ENCODE assay signal across 9 cellular contexts in genomic region chr12:1204581-1205121, GRCh38.
DNase-seq lines count a peak whose midpoint lies in the region; ATAC-seq and TF ChIP-seq lines count a peak whose summit lies in the region.
"Had no signal": no experiment of that assay in that cellular context is flagged by ENCODE, and none has a peak within 500 bp of the region (broad histone marks: within the 10 kb centered on the region; RNA-seq: fewer than 3 reads in every experiment).

No MANE protein-coding gene starts in this region.

- H3K4me2 ChIP-seq in DOHH2 (ENCODE audit: low read length) (peak overlapping the region; percentile 100), PC-9 (no peak overlapping the region)

- POLR2A ChIA-PET in PC-9 (lab: Charles Lee; ENCODE audit: unreplicated experiment) = interaction anchor here (0.6 to 0.7 kb wide), 2 partner anchors 17 to 99 kb away, joined by 3 to 5 read pairs; no protein-coding TSS in a partner anchor

- no TSS peak for BruUV-seq in PC-9 (replicated peaks; lab: Mats Ljungman, UMichigan)

- H3K9ac ChIP-seq in HUES6 (ENCODE audit: low read length) = no peak overlapping the region
- no peak overlapping the region for H3K9ac ChIP-seq in rectal smooth muscle tissue (ENCODE audit: low read length)

- no peaks in the 10 kb centered on the region for H3K27me3 ChIP-seq in DOHH2 (ENCODE audit: control insufficient read depth, low read length)
- no peaks in the 10 kb centered on the region for H3K27me3 ChIP-seq in HUES6 (ENCODE audit: control insufficient read depth, insufficient read depth, low read length)
- no peaks in the 10 kb centered on the region for H3K27me3 ChIP-seq in rectal smooth muscle tissue (ENCODE audit: control insufficient read depth, insufficient read depth, low read length)
- no peaks in the 10 kb centered on the region for H3K27me3 ChIP-seq in PC-9 (ENCODE audit: insufficient read depth, low read depth)
- H3K27me3 ChIP-seq: neutrophil had no signal

- H3K4me1 ChIP-seq in DOHH2 (ENCODE audit: control insufficient read depth, low read length) (peaks cover 68% of the 10 kb centered on the region), HUES6 (ENCODE audit: control insufficient read depth, insufficient read depth, low read length) (peaks cover 21% of the 10 kb centered on the region), rectal smooth muscle tissue (ENCODE audit: control insufficient read depth, insufficient read depth, low read length) (peaks cover 20% of the 10 kb centered on the region), PC-9 (replicated peaks; ENCODE audit: insufficient read depth) (no peaks in the 10 kb centered on the region)

- H3K9me2 ChIP-seq in DOHH2 (replicated peaks; ENCODE audit: control insufficient read depth, low read length) (no peaks in the 10 kb centered on the region), PC-9 (ENCODE audit: insufficient read depth) (no peaks in the 10 kb centered on the region)

- H2AFZ ChIP-seq in PC-9 = no peak overlapping the region

- no peaks in the 10 kb centered on the region for H4K20me1 ChIP-seq in DOHH2 (ENCODE audit: control insufficient read depth, insufficient read depth, low read depth, low read length)
- 0 out of 2 replicates have a peak, but pooled peaks cover 3% of the 10 kb centered on the region for H4K20me1 ChIP-seq in PC-9 (ENCODE audit: insufficient read depth)

- peak overlapping the region; percentile 80 for H3K4me3 ChIP-seq in DOHH2 (ENCODE audit: low read length)
- H3K4me3 ChIP-seq in HUES6 (ENCODE audit: low read depth, low read length) = peak overlapping the region; percentile 31
- peak overlapping the region; percentile 25 for H3K4me3 ChIP-seq in rectal smooth muscle tissue (ENCODE audit: low read length)
- H3K4me3 ChIP-seq in PC-9 = no peak overlapping the region

- ATAC-seq in GM19467 (IDR thresholded peaks at IDR 0.05; ENCODE audit: unreplicated experiment) = peak; percentile 87

- CTCF ChIA-PET in PC-9 (lab: Charles Lee) = no interaction called here

- peak; percentile 19 to 26 for DNase-seq in dermis microvascular lymphatic vessel endothelial cell (ENCODE audit: low read depth in 2 of 2)
- DNase-seq in PC-9 = no peak
- no peak for DNase-seq in NCI-H446 treated with DMSO at 0.1 percent for 48 hours (lab: John Stamatoyannopoulos, UW)
- DNase-seq in occipital lobe (lab: John Stamatoyannopoulos, UW) = no peak

- H3K27ac ChIP-seq in DOHH2 (ENCODE audit: low read depth, low read length) = peak overlapping the region; percentile 99
- peak overlapping the region; percentile 51; the same call in 1 of the 2 replicates for H3K27ac ChIP-seq in HUES6 (ENCODE audit: low read depth, low read length)
- peak overlapping the region; percentile 65 for H3K27ac ChIP-seq in rectal smooth muscle tissue (ENCODE audit: low read depth, low read length)
- no peak overlapping the region for H3K27ac ChIP-seq in PC-9
- H3K27ac ChIP-seq: neutrophil had no signal

- TF ChIP-seq CTCF in DOHH2 (IDR thresholded peaks at IDR 0.05; ENCODE audit: low read depth, low read length, poor library complexity, severe bottlenecking) (no peak), PC-9 (conservative IDR thresholded peaks at IDR 0.05) (no peak)

- intact Hi-C loops in PC-9 (cut with micrococcal nuclease; ENCODE audit: unreplicated experiment) = no loop called here

- H3F3A ChIP-seq in DOHH2 (ENCODE audit: control insufficient read depth, insufficient read depth) = peaks cover 38% of the 10 kb centered on the region
- H3F3A ChIP-seq in PC-9 (ENCODE audit: insufficient read depth, low read depth) = 0 out of 2 replicates have a peak, but pooled peaks cover 4% of the 10 kb centered on the region

- H3K9me3 ChIP-seq in DOHH2 (ENCODE audit: control insufficient read depth, insufficient read depth, low read length) (no peaks in the 10 kb centered on the region), HUES6 (ENCODE audit: control insufficient read depth, insufficient read depth, low read depth, low read length) (no peaks in the 10 kb centered on the region), PC-9 (ENCODE audit: insufficient read depth, low read depth) (no peaks in the 10 kb centered on the region)
- H3K9me3 ChIP-seq: neutrophil had no signal

- H3K79me2 ChIP-seq in DOHH2 (ENCODE audit: control insufficient read depth, low read length) = peaks cover 24% of the 10 kb centered on the region
- no peaks in the 10 kb centered on the region for H3K79me2 ChIP-seq in PC-9 (ENCODE audit: low read depth)

- H3K36me3 ChIP-seq in DOHH2 (ENCODE audit: control insufficient read depth, low read length) (peaks cover 11% of the 10 kb centered on the region), HUES6 (ENCODE audit: control insufficient read depth, insufficient read depth, low read length) (no peaks in the 10 kb centered on the region), rectal smooth muscle tissue (ENCODE audit: control insufficient read depth, insufficient read depth, low read length) (no peaks in the 10 kb centered on the region), PC-9 (ENCODE audit: low read depth) (no peaks in the 10 kb centered on the region)
- H3K36me3 ChIP-seq: neutrophil had no signal

Comparison
In these comparisons a context has a peak if more than half of its experiments do, and no peak if none do; other contexts are left out.
1. DNase-seq: peak in dermis microvascular lymphatic vessel endothelial cell (2 of 2); none in PC-9 (0 of 2), NCI-H446 treated with DMSO at 0.1 percent for 48 hours (single experiment) and occipital lobe (single experiment).